7 cellular contexts compared by ENCODE assay signal in genomic region chr18:61551586-61551985, GRCh38.
DNase-seq lines count a peak whose midpoint lies in the region; ATAC-seq and TF ChIP-seq lines count a peak whose summit lies in the region.

No MANE protein-coding gene starts in this region.

- H3K36me3 ChIP-seq in IMR-90 (ENCODE audit: control insufficient read depth, insufficient read depth, low read length) (no peaks in the 10 kb centered on the region), OCI-LY1 (ENCODE audit: insufficient read depth, low read length) (no peaks in the 10 kb centered on the region), right lobe of liver (no peaks in the 10 kb centered on the region)
- H3K36me3 ChIP-seq in effector memory CD4-positive, alpha-beta T cell (ENCODE audit: control insufficient read depth, insufficient read depth, low read length) = no peaks in the 10 kb centered on the region

- H3K79me2 ChIP-seq in OCI-LY1 (ENCODE audit: insufficient read depth, low read length) = no peaks in the 10 kb centered on the region

- H3K79me1 ChIP-seq in IMR-90 (ENCODE audit: low read depth in 1 of 2, low read length in 2 of 2) = no peaks in the 10 kb centered on the region

- no peak for TF ChIP-seq POLR2A in IMR-90 (IDR thresholded peaks at IDR 0.05; ENCODE audit: low read depth, low read length)
- TF ChIP-seq POLR2A in right lobe of liver (IDR thresholded peaks at IDR 0.05) = no peak

- peak; percentile 86 for TF ChIP-seq CTCF in IMR-90 (conservative IDR thresholded peaks at IDR 0.05; ENCODE audit: low read depth, low read length)
- peak; percentile 60 for TF ChIP-seq CTCF in OCI-LY1 (IDR thresholded peaks at IDR 0.05; ENCODE audit: low read length)
- TF ChIP-seq CTCF in coronary artery (IDR thresholded peaks at IDR 0.05) = peak; percentile 78
- peak; percentile 79 to 84 (median 80) for TF ChIP-seq CTCF in right lobe of liver (IDR thresholded peaks at IDR 0.05)

- intact Hi-C loops in IMR-90 (cut with micrococcal nuclease) = loop anchor here (1.0 kb wide), 2 partner anchors 343 to 580 kb away; no protein-coding TSS in a partner anchor
- intact Hi-C loops in right lobe of liver (cut with DNase I) = no loop called here

- H4K8ac ChIP-seq in IMR-90 (ENCODE audit: low read depth in 2 of 2, low read length in 2 of 2) = peak overlapping the region in 1 of 2 experiments; percentile 34; a peak in 1 of 4 replicates

- no peak overlapping the region for H3K56ac ChIP-seq in IMR-90 (ENCODE audit: extremely low read depth, insufficient read depth, low read length)

- H3F3A ChIP-seq in OCI-LY1 (ENCODE audit: insufficient read depth, low read length) = no peaks in the 10 kb centered on the region

- H2AFZ ChIP-seq in IMR-90 (replicated peaks; ENCODE audit: low read length, poor library complexity) (no peak overlapping the region), OCI-LY1 (ENCODE audit: low read length) (no peak overlapping the region)

- no peak overlapping the region for H2AK9ac ChIP-seq in IMR-90 (replicated peaks; ENCODE audit: low read depth, low read length, poor library complexity)

- H3K4ac ChIP-seq in IMR-90 (ENCODE audit: low read depth, low read length) = no peak overlapping the region

- H2BK15ac ChIP-seq in IMR-90 (ENCODE audit: low read depth, low read length) = no peak overlapping the region

- H3K4me2 ChIP-seq in IMR-90 (ENCODE audit: low read depth, low read length) (peak overlapping the region; percentile 57; the same call in 1 of the 2 replicates), OCI-LY1 (ENCODE audit: low read length) (no peak overlapping the region)

- DNase-seq in ELR (ENCODE audit: low read depth) (peak; percentile 86), IMR-90 (peak; percentile 88), coronary artery (ENCODE audit: low spot score) (no peak), right lobe of liver (no peak)
- DNase-seq in effector memory CD4-positive, alpha-beta T cell = no peak

- H4K5ac ChIP-seq in IMR-90 (ENCODE audit: low read depth, low read length) = peak overlapping the region; percentile 77; the same call in 1 of the 2 replicates

- no peak overlapping the region for H2AK5ac ChIP-seq in IMR-90 (ENCODE audit: low read depth, low read length)

- H3K27ac ChIP-seq in IMR-90 (ENCODE audit: insufficient read depth, low read length) = no peak overlapping the region
- H3K27ac ChIP-seq in OCI-LY1 (ENCODE audit: low read depth, low read length, poor library complexity, severe bottlenecking) = no peak overlapping the region
- H3K27ac ChIP-seq in coronary artery = no peak overlapping the region
- H3K27ac ChIP-seq in right lobe of liver = no peak overlapping the region
- H3K27ac ChIP-seq in effector memory CD4-positive, alpha-beta T cell (ENCODE audit: insufficient read depth, low read length, poor library complexity, severe bottlenecking) = no peak overlapping the region

- no peak overlapping the region for H2BK20ac ChIP-seq in IMR-90 (ENCODE audit: low read depth, low read length)

- H3K9ac ChIP-seq in IMR-90 (ENCODE audit: low read depth, low read length) (no peak overlapping the region), OCI-LY1 (ENCODE audit: low read length) (no peak overlapping the region)

- H3K9me3 ChIP-seq in IMR-90 (ENCODE audit: control insufficient read depth, insufficient read depth, low read length) = no peaks in the 10 kb centered on the region; the same call in 1 of the 2 replicates
- no peaks in the 10 kb centered on the region for H3K9me3 ChIP-seq in OCI-LY1 (ENCODE audit: low read length)
- H3K9me3 ChIP-seq in right lobe of liver = no peaks in the 10 kb centered on the region
- no peaks in the 10 kb centered on the region for H3K9me3 ChIP-seq in effector memory CD4-positive, alpha-beta T cell (ENCODE audit: control insufficient read depth, low read length)

- H3K27me3 ChIP-seq in IMR-90 (ENCODE audit: control insufficient read depth, insufficient read depth, low read length) (no peaks in the 10 kb centered on the region), OCI-LY1 (ENCODE audit: insufficient read depth, low read length) (no peaks in the 10 kb centered on the region), right lobe of liver (no peaks in the 10 kb centered on the region)
- no peaks in the 10 kb centered on the region for H3K27me3 ChIP-seq in effector memory CD4-positive, alpha-beta T cell (replicated peaks; ENCODE audit: control insufficient read depth, insufficient read depth, low read length, poor library complexity, severe bottlenecking)

- 0 out of 2 replicates have a peak overlapping the region, but pooled peaks have one; percentile 10 for H3K14ac ChIP-seq in IMR-90 (replicated peaks; ENCODE audit: low read depth, low read length)

- POLR2A ChIA-PET in IMR-90 (lab: Charles Lee; ENCODE audit: unreplicated experiment) = no interaction called here

- H3K9me2 ChIP-seq in OCI-LY1 (ENCODE audit: low read depth, low read length) = no peaks in the 10 kb centered on the region

- in situ Hi-C loops in IMR-90 (cut with MboI; ENCODE audit: low sequenced_read_pairs) = loop anchor here (5.0 kb wide), 1 partner anchor 576 kb away; no protein-coding TSS in a partner anchor

- no peaks in the 10 kb centered on the region for H3K4me1 ChIP-seq in IMR-90 (ENCODE audit: control insufficient read depth, insufficient read depth, low read length)
- H3K4me1 ChIP-seq in OCI-LY1 (ENCODE audit: insufficient read depth, low read length, severe bottlenecking) = no peaks in the 10 kb centered on the region
- no peaks in the 10 kb centered on the region for H3K4me1 ChIP-seq in right lobe of liver
- H3K4me1 ChIP-seq in effector memory CD4-positive, alpha-beta T cell (ENCODE audit: control insufficient read depth, insufficient read depth, low read length, poor library complexity, severe bottlenecking) = no peaks in the 10 kb centered on the region

- H3K9me1 ChIP-seq in IMR-90 (ENCODE audit: insufficient read depth, low read length) = 0 out of 2 replicates have a peak, but pooled peaks cover 4% of the 10 kb centered on the region

- TF ChIP-seq RAD21 in IMR-90 (IDR thresholded peaks at IDR 0.05; ENCODE audit: low read length) = peak; percentile 88

- no peak overlapping the region for H3K4me3 ChIP-seq in IMR-90 (ENCODE audit: insufficient read depth, low read depth, low read length)
- H3K4me3 ChIP-seq in OCI-LY1 (ENCODE audit: low read depth, low read length, poor library complexity, severe bottlenecking) = no peak overlapping the region
- H3K4me3 ChIP-seq in coronary artery = no peak overlapping the region
- H3K4me3 ChIP-seq in right lobe of liver = no peak overlapping the region
- H3K4me3 ChIP-seq in effector memory CD4-positive, alpha-beta T cell (ENCODE audit: insufficient read depth, low read depth, low read length, poor library complexity, severe bottlenecking) = no peak overlapping the region

- H4K20me1 ChIP-seq in IMR-90 (ENCODE audit: insufficient read depth, low read length) (no peaks in the 10 kb centered on the region), OCI-LY1 (ENCODE audit: insufficient read depth, low read length) (no peaks in the 10 kb centered on the region)

- H3K18ac ChIP-seq in IMR-90 (ENCODE audit: low read depth, low read length) = peak overlapping the region; percentile 87; the same call in 1 of the 2 replicates

- no peak overlapping the region for H2BK5ac ChIP-seq in IMR-90 (ENCODE audit: low read depth, low read length, poor library complexity, severe bottlenecking)

- dilution Hi-C loops in IMR-90 (cut with HindIII; ENCODE audit: low sequenced_read_pairs, unreplicated experiment) = no loop called here

- H4K91ac ChIP-seq in IMR-90 (ENCODE audit: insufficient read depth, low read depth, low read length) = no peak overlapping the region

- WGBS in IMR-90 (ENCODE audit: extremely low coverage in 2 of 2, insufficient read length in 1 of 2), 2 experiments = no CpG with 5 or more reads among the region's 5 CpGs
- 17% methylated on average over 5 of the region's 5 CpGs for WGBS in right lobe of liver (ENCODE audit: insufficient coverage, low coverage, low lambda C conversion rate, missing lambda C conversion rate)

- no TSS peak for BruUV-seq in IMR-90 (replicated peaks; lab: Mats Ljungman, UMichigan)

- CTCF ChIA-PET in IMR-90 (lab: Yijun Ruan, JAX) = interaction anchor here (0.6 to 0.8 kb wide), 2 partner anchors 10 to 30 kb away, joined by 5 read pairs; no protein-coding TSS in a partner anchor

- no peak overlapping the region for H3K23ac ChIP-seq in IMR-90 (ENCODE audit: low read depth, low read length)

- ATAC-seq in GM21360 (IDR thresholded peaks at IDR 0.05; ENCODE audit: unreplicated experiment) (peak; percentile 84), IMR-90 (ENCODE audit: low read depth) (peak; percentile 98), right lobe of liver (peak; percentile 85 to 90 (median 88))

- H2BK120ac ChIP-seq in IMR-90 (ENCODE audit: low read depth, low read length) = peak overlapping the region; percentile 48; the same call in 1 of the 2 replicates

TF ChIP-seq in IMR-90, 13 proteins besides CTCF, POLR2A, EP300 and RAD21:
- no peak for TF ChIP-seq CHD1 (IDR thresholded peaks at IDR 0.05; ENCODE audit: low read depth, low read length)
- TF ChIP-seq BHLHE40 (IDR thresholded peaks at IDR 0.05; ENCODE audit: low read depth, low read length) = no peak
- TF ChIP-seq MAFK (IDR thresholded peaks at IDR 0.05; ENCODE audit: low read depth, low read length) = no peak
- no peak for TF ChIP-seq RCOR1 (IDR thresholded peaks at IDR 0.05; ENCODE audit: insufficient replicate concordance, low read length)
- TF ChIP-seq MXI1 (IDR thresholded peaks at IDR 0.05; ENCODE audit: borderline replicate concordance, low read depth, low read length) = no peak
- no peak for TF ChIP-seq MAZ (IDR thresholded peaks at IDR 0.05; ENCODE audit: borderline replicate concordance, low read depth, low read length)
- peak; percentile 91 for TF ChIP-seq SMC3 (IDR thresholded peaks at IDR 0.05; ENCODE audit: low read depth, low read length)
- TF ChIP-seq CEBPB (IDR thresholded peaks at IDR 0.05; ENCODE audit: low read depth, low read length) = no peak
- no peak for TF ChIP-seq NFE2L2 (IDR thresholded peaks at IDR 0.05; ENCODE audit: low read depth, low read length)
TF ChIP-seq in IMR-90: peak in this region for 1.

Comparison
In these comparisons a context has a peak if more than half of its experiments do, and no peak if none do; other contexts are left out.
1. DNase-seq: peak in ELR (single experiment) and IMR-90 (single experiment); none in coronary artery (single experiment), right lobe of liver (0 of 3) and effector memory CD4-positive, alpha-beta T cell (0 of 3).
2. Peak in every context shown above with its lines, with median percentiles within 50 percentile points of each other: ATAC-seq and CTCF ChIP-seq.